ENCODE assay signal across 13 cellular contexts in genomic region chr15:95975212-95975611, GRCh38.
DNase-seq lines count a peak whose midpoint lies in the region; ATAC-seq lines count a peak whose summit lies in the region.
"Had no signal": no experiment of that assay in that cellular context is flagged by ENCODE, and none has a peak within 500 bp of the region (broad histone marks: within the 10 kb centered on the region; RNA-seq: fewer than 3 reads in every experiment).

No MANE protein-coding gene starts in this region.

- H3K4me3 Mint-ChIP-seq in stimulated activated effector memory CD8-positive, alpha-beta T cell treated with anti-CD3 and anti-CD28 coated beads, Interleukin-12 subunit alpha, Interleukin-12 subunit beta, amount 100 ng/mL, for 72 hours = no peak overlapping the region
- H3K4me3 Mint-ChIP-seq: activated CD4-positive, alpha-beta T cell treated with anti-CD3 and anti-CD28 coated beads, Interleukin-2, amount 10 ng/mL, durations not matched to agents 7 days and 5 days; activated T-helper 1 cell treated with anti-CD3 and anti-CD28 coated beads, Interleukin-12 subunit alpha, Interleukin-12 subunit beta, Interleukin-2, Interleukin-4 antibody, amounts not matched to agents 30 ng/mL and 10 ng/mL and 1 ng/mL, durations not matched to agents 14 hours and 24 hours and 36 hours; T-helper 1 cell treated with Interleukin-12 subunit alpha and Interleukin-12 subunit beta and Interleukin-4 antibody, amounts not matched to agents 30 μg/mL and 1 μg/mL, for 36 hours had no signal

- peaks cover 4% of the 10 kb centered on the region for H3K9me3 Mint-ChIP-seq in stimulated activated effector memory CD8-positive, alpha-beta T cell treated with anti-CD3 and anti-CD28 coated beads, Interleukin-12 subunit alpha, Interleukin-12 subunit beta, amount 100 ng/mL, for 72 hours
- H3K9me3 Mint-ChIP-seq: activated CD4-positive, alpha-beta T cell treated with anti-CD3 and anti-CD28 coated beads, Interleukin-2, amount 10 ng/mL, durations not matched to agents 7 days and 5 days; activated T-helper 1 cell treated with anti-CD3 and anti-CD28 coated beads, Interleukin-12 subunit alpha, Interleukin-12 subunit beta, Interleukin-2, Interleukin-4 antibody, amounts not matched to agents 30 ng/mL and 10 ng/mL and 1 ng/mL, durations not matched to agents 14 hours and 24 hours and 36 hours; T-helper 1 cell treated with Interleukin-12 subunit alpha and Interleukin-12 subunit beta and Interleukin-4 antibody, amounts not matched to agents 30 μg/mL and 1 μg/mL, for 36 hours had no signal

- no peaks in the 10 kb centered on the region for H3K4me1 Mint-ChIP-seq in stimulated activated effector memory CD8-positive, alpha-beta T cell treated with anti-CD3 and anti-CD28 coated beads, Interleukin-12 subunit alpha, Interleukin-12 subunit beta, amount 100 ng/mL, for 72 hours
- H3K4me1 Mint-ChIP-seq: activated CD4-positive, alpha-beta T cell treated with anti-CD3 and anti-CD28 coated beads, Interleukin-2, amount 10 ng/mL, durations not matched to agents 7 days and 5 days had no signal

- ATAC-seq in GM18868 (IDR thresholded peaks at IDR 0.05; ENCODE audit: unreplicated experiment) (peak; percentile 58), GM21528 (IDR thresholded peaks at IDR 0.05; ENCODE audit: low FRiP score, unreplicated experiment) (peak; percentile 53), HG03045 (IDR thresholded peaks at IDR 0.05; ENCODE audit: unreplicated experiment) (peak; percentile 77)
- peak; percentile 13 for ATAC-seq in stimulated activated effector memory CD8-positive, alpha-beta T cell treated with anti-CD3 and anti-CD28 coated beads, Interleukin-12 subunit alpha, Interleukin-12 subunit beta, amount 100 ng/mL, for 72 hours

- DNase-seq in stimulated activated effector memory CD8-positive, alpha-beta T cell treated with anti-CD3 and anti-CD28 coated beads, Interleukin-12 subunit alpha, Interleukin-12 subunit beta, amount 100 ng/mL, for 72 hours (ENCODE audit: low spot score in 2 of 2) = no peak
- no peak for DNase-seq in stimulated activated CD4-positive, alpha-beta T cell treated with anti-CD3 and anti-CD28 coated beads, Interleukin-4, amount 100 ng/mL, for 4 hours
- DNase-seq in NCI-H748 (lab: John Stamatoyannopoulos, UW; ENCODE audit: unreplicated experiment) (no peak), NCI-H446 treated with DMSO at 0.1 percent for 48 hours (lab: John Stamatoyannopoulos, UW) (no peak)
- DNase-seq: activated CD4-positive, alpha-beta T cell treated with anti-CD3 and anti-CD28 coated beads, Interleukin-2, amount 10 ng/mL, durations not matched to agents 7 days and 5 days; aorta; mesendoderm; NCI-H1092 had no signal

- H3K36me3 Mint-ChIP-seq in stimulated activated effector memory CD8-positive, alpha-beta T cell treated with anti-CD3 and anti-CD28 coated beads, Interleukin-12 subunit alpha, Interleukin-12 subunit beta, amount 100 ng/mL, for 72 hours = no peaks in the 10 kb centered on the region

- no peak overlapping the region for H3K27ac Mint-ChIP-seq in stimulated activated effector memory CD8-positive, alpha-beta T cell treated with anti-CD3 and anti-CD28 coated beads, Interleukin-12 subunit alpha, Interleukin-12 subunit beta, amount 100 ng/mL, for 72 hours
- H3K27ac Mint-ChIP-seq: activated CD4-positive, alpha-beta T cell treated with anti-CD3 and anti-CD28 coated beads, Interleukin-2, amount 10 ng/mL, durations not matched to agents 7 days and 5 days; activated T-helper 1 cell treated with anti-CD3 and anti-CD28 coated beads, Interleukin-12 subunit alpha, Interleukin-12 subunit beta, Interleukin-2, Interleukin-4 antibody, amounts not matched to agents 30 ng/mL and 10 ng/mL and 1 ng/mL, durations not matched to agents 14 hours and 24 hours and 36 hours; T-helper 1 cell treated with Interleukin-12 subunit alpha and Interleukin-12 subunit beta and Interleukin-4 antibody, amounts not matched to agents 30 μg/mL and 1 μg/mL, for 36 hours had no signal

Comparison
In these comparisons a context has a peak if more than half of its experiments do, and no peak if none do; other contexts are left out.
1. ATAC-seq: peak in every context shown above with its lines; median percentile 77 in HG03045; 58 in GM18868; 53 in GM21528; 13 in stimulated activated effector memory CD8-positive, alpha-beta T cell treated with anti-CD3 and anti-CD28 coated beads, Interleukin-12 subunit alpha, Interleukin-12 subunit beta, amount 100 ng/mL, for 72 hours.